10 cellular contexts compared by ENCODE assay signal in the genomic region with DNA sequence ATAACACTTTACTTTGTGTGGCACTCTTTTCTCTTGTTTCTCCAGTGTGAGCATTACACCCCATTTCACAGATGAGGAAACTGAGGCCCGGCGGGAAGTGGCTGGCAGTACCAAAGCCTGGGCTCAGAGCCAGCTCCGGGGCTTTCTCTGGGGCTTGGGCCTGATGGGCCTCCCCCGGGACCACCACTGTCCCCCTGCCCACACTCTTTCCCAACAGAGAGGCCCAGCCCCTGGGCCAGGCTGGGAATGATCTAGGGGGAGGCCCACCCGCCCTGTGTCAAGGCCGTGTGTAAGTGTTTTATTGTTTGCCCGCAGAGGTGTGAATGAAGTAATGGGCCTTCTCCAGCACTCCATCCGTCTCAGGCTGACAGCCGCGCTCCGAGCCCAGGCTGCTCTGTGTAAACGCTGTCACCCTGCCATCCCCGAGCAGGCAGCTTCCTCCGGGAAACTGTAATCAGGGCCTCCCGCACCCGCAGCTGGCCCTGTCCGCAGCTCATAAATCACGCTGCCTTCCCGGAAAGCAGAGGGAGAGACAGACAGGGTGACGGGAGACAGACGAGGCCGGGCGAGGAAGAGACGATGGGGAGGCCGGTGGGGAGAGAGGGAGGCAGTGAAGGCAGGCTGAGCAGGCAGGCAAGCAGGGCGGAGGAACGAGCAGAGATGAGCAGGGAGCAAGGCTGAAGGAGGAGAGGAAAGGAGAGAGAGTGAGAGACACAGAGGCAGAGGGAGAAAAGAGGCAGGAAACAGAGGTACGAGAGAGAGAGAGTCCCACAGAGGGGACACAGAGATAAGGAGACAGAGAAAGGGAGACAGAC.
DNase-seq lines count a peak whose midpoint lies in the region; ATAC-seq and TF ChIP-seq lines count a peak whose summit lies in the region.
"Had no signal": no experiment of that assay in that cellular context is flagged by ENCODE, and none has a peak within 500 bp of the region (broad histone marks: within the 10 kb centered on the region; RNA-seq: fewer than 3 reads in every experiment).

No MANE protein-coding gene starts in this region.

- peaks cover 2% of the 10 kb centered on the region for H3K9me3 Mint-ChIP-seq in nephron
- no peaks in the 10 kb centered on the region for H3K9me3 Mint-ChIP-seq in activated CD4-positive, alpha-beta memory T cell treated with anti-CD3 and anti-CD28 coated beads for 36 hours

- POLR2A ChIA-PET in activated CD4-positive, alpha-beta memory T cell treated with anti-CD3 and anti-CD28 coated beads for 36 hours (lab: Charles Lee) = no interaction called here

- TF ChIP-seq CTCF in body of pancreas (IDR thresholded peaks at IDR 0.05) (no peak), nephron (IDR thresholded peaks at IDR 0.05; ENCODE audit: unreplicated experiment in 3 of 3) (no peak)

- peak; percentile 45 for ATAC-seq in body of pancreas
- ATAC-seq: HCT116; stimulated activated naive B cell treated with anti-CD40 and anti-IgM and Interleukin-4, amounts not matched to agents 10 μg/mL and 1 μg/mL and 100 μg/mL, for 72 hours had no signal

- 27 to 29% methylated on average over 25 to 28 of the region's 28 CpGs for WGBS in body of pancreas, 2 donors

- intact Hi-C loops in body of pancreas (cut with DNase I) = no loop called here
- intact Hi-C loops in activated CD4-positive, alpha-beta memory T cell treated with anti-CD3 and anti-CD28 coated beads for 36 hours (cut with micrococcal nuclease) = no loop called here

- H3K36me3 ChIP-seq in body of pancreas (replicated peaks in 1 of 2; ENCODE audit: insufficient read depth in 1 of 2, low read depth in 2 of 2) = no peaks in the 10 kb centered on the region

- TF ChIP-seq POLR2A in body of pancreas (IDR thresholded peaks at IDR 0.05) = no peak

- H3K36me3 Mint-ChIP-seq in nephron (ENCODE audit: low read depth) = no peaks in the 10 kb centered on the region
- no peaks in the 10 kb centered on the region for H3K36me3 Mint-ChIP-seq in activated CD4-positive, alpha-beta memory T cell treated with anti-CD3 and anti-CD28 coated beads for 36 hours

- no peaks in the 10 kb centered on the region for H3K27me3 ChIP-seq in body of pancreas

- DNase-seq in DMS153 (lab: John Stamatoyannopoulos, UW) (peak; percentile 86), NCI-H146 (lab: John Stamatoyannopoulos, UW) (peak; percentile 70), body of pancreas (peak in 3 of 4 donors; percentile 50 to 60 (median 51)), SKM-1 treated with dmso at 0.1 percent for 144 hours (lab: John Stamatoyannopoulos, UW; ENCODE audit: unreplicated experiment) (no peak), T-helper 1 cell (no peak), UCSD-AML1 (lab: John Stamatoyannopoulos, UW; ENCODE audit: unreplicated experiment) (no peak)
- DNase-seq in activated CD4-positive, alpha-beta memory T cell treated with anti-CD3 and anti-CD28 coated beads for 36 hours = no peak
- DNase-seq: stimulated activated naive B cell treated with anti-CD40 and anti-IgM and Interleukin-4, amounts not matched to agents 10 μg/mL and 1 μg/mL and 100 μg/mL, for 72 hours had no signal

- peak overlapping the region; percentile 78 to 91 (median 90) for H3K27ac Mint-ChIP-seq in nephron
- no peak overlapping the region for H3K27ac Mint-ChIP-seq in activated CD4-positive, alpha-beta memory T cell treated with anti-CD3 and anti-CD28 coated beads for 36 hours
- H3K27ac Mint-ChIP-seq: stimulated activated naive B cell treated with anti-CD40 and anti-IgM and Interleukin-4, amounts not matched to agents 10 μg/mL and 1 μg/mL and 100 μg/mL, for 72 hours had no signal

- H3K4me1 Mint-ChIP-seq in nephron = peaks cover 46% of the 10 kb centered on the region
- H3K4me1 Mint-ChIP-seq in activated CD4-positive, alpha-beta memory T cell treated with anti-CD3 and anti-CD28 coated beads for 36 hours (ENCODE audit: low read depth) = no peaks in the 10 kb centered on the region

- no peak overlapping the region for H3K27ac ChIP-seq in body of pancreas

- peaks cover 10% of the 10 kb centered on the region for H3K4me1 ChIP-seq in body of pancreas

- H3K9me3 ChIP-seq in body of pancreas = no peaks in the 10 kb centered on the region

- H3K4me3 Mint-ChIP-seq in nephron = peak overlapping the region; percentile 29 to 59 (median 44)
- H3K4me3 Mint-ChIP-seq in activated CD4-positive, alpha-beta memory T cell treated with anti-CD3 and anti-CD28 coated beads for 36 hours = no peak overlapping the region
- H3K4me3 Mint-ChIP-seq: stimulated activated naive B cell treated with anti-CD40 and anti-IgM and Interleukin-4, amounts not matched to agents 10 μg/mL and 1 μg/mL and 100 μg/mL, for 72 hours had no signal

- no peak overlapping the region for H3K4me3 ChIP-seq in body of pancreas

- CTCF ChIA-PET in activated CD4-positive, alpha-beta memory T cell treated with anti-CD3 and anti-CD28 coated beads for 36 hours (lab: Charles Lee) = no interaction called here

- H3K27me3 Mint-ChIP-seq in nephron (ENCODE audit: low read depth) = peaks cover 60% of the 10 kb centered on the region
- peaks cover 36% of the 10 kb centered on the region for H3K27me3 Mint-ChIP-seq in activated CD4-positive, alpha-beta memory T cell treated with anti-CD3 and anti-CD28 coated beads for 36 hours

Comparison
In these comparisons a context has a peak if more than half of its experiments do, and no peak if none do; other contexts are left out.
1. DNase-seq: peak in DMS153 (single experiment), NCI-H146 (single experiment) and body of pancreas (3 of 4); none in SKM-1 treated with dmso at 0.1 percent for 144 hours (single experiment), T-helper 1 cell (0 of 5), activated CD4-positive, alpha-beta memory T cell treated with anti-CD3 and anti-CD28 coated beads for 36 hours (single experiment) and UCSD-AML1 (single experiment).